In the genomic region with DNA sequence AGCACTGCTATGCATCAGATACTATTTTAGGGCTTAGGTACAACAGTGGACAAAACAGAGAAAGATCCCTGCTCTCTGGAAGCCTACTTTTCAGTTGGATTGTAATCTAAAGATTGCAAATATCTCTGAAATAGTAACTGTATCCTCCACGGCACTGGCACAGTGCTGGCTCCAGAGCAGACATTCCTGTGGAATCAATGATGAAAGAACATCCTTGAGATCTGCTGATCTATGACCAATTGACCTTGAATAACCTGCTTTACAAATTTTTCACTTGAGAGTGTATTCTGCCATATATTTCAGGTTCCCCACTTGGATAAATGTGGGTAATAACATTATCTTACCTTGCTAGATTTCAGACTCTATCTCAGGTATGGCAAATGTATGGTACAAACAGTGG, we compare ENCODE assay signal across 28 cellular contexts. TPM values are rescaled to one million over a fixed set of nuclear protein-coding genes. Genes with fewer than 3 reads are reported as not detected.
DNase-seq lines count a peak whose midpoint lies in the region; ATAC-seq and TF ChIP-seq lines count a peak whose summit lies in the region.
"Had no signal": no experiment of that assay in that cellular context is flagged by ENCODE, and none has a peak within 500 bp of the region (broad histone marks: within the 10 kb centered on the region; RNA-seq: fewer than 3 reads in every experiment).

No MANE protein-coding gene starts in this region.

- TF ChIP-seq POLR2A in spleen (IDR thresholded peaks at IDR 0.05) = no peak

- peaks cover 0 to 10% (median 0%) of the 10 kb centered on the region in 6 donors for H3K36me3 ChIP-seq in spleen
- H3K36me3 ChIP-seq: BE2C, BLaER1 had no signal

- H3K27ac Mint-ChIP-seq in activated T-helper 1 cell treated with anti-CD3 and anti-CD28 coated beads, Interleukin-12 subunit alpha, Interleukin-12 subunit beta, Interleukin-2, Interleukin-4 antibody, amounts not matched to agents 30 ng/mL and 10 ng/mL and 1 ng/mL, durations not matched to agents 14 hours and 24 hours and 36 hours = no peak overlapping the region
- no peak overlapping the region for H3K27ac Mint-ChIP-seq in activated CD4-positive, alpha-beta T cell treated with anti-CD3 and anti-CD28 coated beads, Interleukin-2, amount 10 ng/mL, durations not matched to agents 24 days and 14 days
- H3K27ac Mint-ChIP-seq: CD14-positive monocyte; CD4-positive, alpha-beta memory T cell; CD4-positive, CD25-positive, alpha-beta regulatory T cell; CD8-positive, alpha-beta memory T cell had no signal

- no peaks in the 10 kb centered on the region for H3K27me3 ChIP-seq in spleen (replicated peaks in 1 of 7)
- H3K27me3 ChIP-seq: BLaER1 had no signal

- no peaks in the 10 kb centered on the region for H3K9me3 Mint-ChIP-seq in activated T-helper 1 cell treated with anti-CD3 and anti-CD28 coated beads, Interleukin-12 subunit alpha, Interleukin-12 subunit beta, Interleukin-2, Interleukin-4 antibody, amounts not matched to agents 30 ng/mL and 10 ng/mL and 1 ng/mL, durations not matched to agents 14 hours and 24 hours and 36 hours
- no peaks in the 10 kb centered on the region for H3K9me3 Mint-ChIP-seq in activated CD4-positive, alpha-beta T cell treated with anti-CD3 and anti-CD28 coated beads, Interleukin-2, amount 10 ng/mL, durations not matched to agents 24 days and 14 days
- H3K9me3 Mint-ChIP-seq: CD14-positive monocyte had no signal

- 62 to 78% (median 71%) methylated on average over 1 of the region's 1 CpG for whole genome bisulfite sequencing in spleen, 5 donors

- ATAC-seq in HG03039 (IDR thresholded peaks at IDR 0.05; ENCODE audit: unreplicated experiment) = no peak
- no peak for ATAC-seq in GM18909 (IDR thresholded peaks at IDR 0.05; ENCODE audit: poor library complexity, unreplicated experiment)
- ATAC-seq: GM12878 had no signal

- peaks cover 6% of the 10 kb centered on the region for H3K27me3 Mint-ChIP-seq in activated T-helper 1 cell treated with anti-CD3 and anti-CD28 coated beads, Interleukin-12 subunit alpha, Interleukin-12 subunit beta, Interleukin-2, Interleukin-4 antibody, amounts not matched to agents 30 ng/mL and 10 ng/mL and 1 ng/mL, durations not matched to agents 14 hours and 24 hours and 36 hours (ENCODE audit: insufficient read depth)
- H3K27me3 Mint-ChIP-seq in activated CD4-positive, alpha-beta T cell treated with anti-CD3 and anti-CD28 coated beads, Interleukin-2, amount 10 ng/mL, durations not matched to agents 24 days and 14 days = peaks cover 9% of the 10 kb centered on the region

- no peak for TF ChIP-seq CTCF in spleen (IDR thresholded peaks at IDR 0.05 in 8 of 11, conservative IDR thresholded peaks at IDR 0.05 in 3 of 11)

- no peak overlapping the region for H3K4me3 Mint-ChIP-seq in activated T-helper 1 cell treated with anti-CD3 and anti-CD28 coated beads, Interleukin-12 subunit alpha, Interleukin-12 subunit beta, Interleukin-2, Interleukin-4 antibody, amounts not matched to agents 30 ng/mL and 10 ng/mL and 1 ng/mL, durations not matched to agents 14 hours and 24 hours and 36 hours
- H3K4me3 Mint-ChIP-seq in activated CD4-positive, alpha-beta T cell treated with anti-CD3 and anti-CD28 coated beads, Interleukin-2, amount 10 ng/mL, durations not matched to agents 24 days and 14 days = no peak overlapping the region
- H3K4me3 Mint-ChIP-seq: CD14-positive monocyte; CD4-positive, alpha-beta memory T cell; CD4-positive, CD25-positive, alpha-beta regulatory T cell; CD8-positive, alpha-beta memory T cell had no signal

- H3K4me1 Mint-ChIP-seq in activated T-helper 1 cell treated with anti-CD3 and anti-CD28 coated beads, Interleukin-12 subunit alpha, Interleukin-12 subunit beta, Interleukin-2, Interleukin-4 antibody, amounts not matched to agents 30 ng/mL and 10 ng/mL and 1 ng/mL, durations not matched to agents 14 hours and 24 hours and 36 hours (ENCODE audit: low read depth) = no peaks in the 10 kb centered on the region
- no peaks in the 10 kb centered on the region for H3K4me1 Mint-ChIP-seq in activated CD4-positive, alpha-beta T cell treated with anti-CD3 and anti-CD28 coated beads, Interleukin-2, amount 10 ng/mL, durations not matched to agents 24 days and 14 days
- H3K4me1 Mint-ChIP-seq: CD14-positive monocyte; CD4-positive, alpha-beta memory T cell; CD4-positive, CD25-positive, alpha-beta regulatory T cell; CD8-positive, alpha-beta memory T cell had no signal

- H3K9me3 ChIP-seq in spleen = no peaks in the 10 kb centered on the region
- H3K9me3 ChIP-seq: BE2C, BLaER1 had no signal

- intact Hi-C loops in spleen (cut with DNase I; ENCODE audit: low total_unique reads) = no loop called here
- intact Hi-C loops in activated T-helper 1 cell treated with anti-CD3 and anti-CD28 coated beads, Interleukin-12 subunit alpha, Interleukin-12 subunit beta, Interleukin-2, Interleukin-4 antibody, amounts not matched to agents 30 ng/mL and 10 ng/mL and 1 ng/mL, durations not matched to agents 14 hours and 24 hours and 36 hours (cut with micrococcal nuclease) = no loop called here
- intact Hi-C loops in activated CD4-positive, alpha-beta T cell treated with anti-CD3 and anti-CD28 coated beads, Interleukin-2, amount 10 ng/mL, durations not matched to agents 24 days and 14 days (cut with micrococcal nuclease) = no loop called here

- H3K4me3 ChIP-seq in spleen = peak overlapping the region in 6 of 8 donors; percentile 1 to 69 (median 42)
- H3K4me3 ChIP-seq: BLaER1, GM12878 had no signal

- H3K4me1 ChIP-seq in spleen = peaks cover 0 to 4% (median 0%) of the 10 kb centered on the region in 6 donors
- H3K4me1 ChIP-seq: BE2C had no signal

- peak; percentile 25 for DNase-seq in DMS79 treated with DMSO at 0.1 percent for 48 hours (lab: John Stamatoyannopoulos, UW)
- peak; percentile 6 for DNase-seq in amniotic epithelial cell (ENCODE audit: low read depth)
- DNase-seq in spleen = no peak
- DNase-seq in activated T-helper 1 cell treated with anti-CD3 and anti-CD28 coated beads, Interleukin-12 subunit alpha, Interleukin-12 subunit beta, Interleukin-2, Interleukin-4 antibody, amounts not matched to agents 30 ng/mL and 10 ng/mL and 1 ng/mL, durations not matched to agents 14 hours and 24 hours and 36 hours (ENCODE audit: low spot score) = no peak
- DNase-seq in activated CD4-positive, alpha-beta T cell treated with anti-CD3 and anti-CD28 coated beads, Interleukin-2, amount 10 ng/mL, durations not matched to agents 24 days and 14 days = no peak
- DNase-seq: 8988T; ACHN; BE2C; C1 segment of cervical spinal cord; CD4-positive, alpha-beta memory T cell; CD4-positive, CD25-positive, alpha-beta regulatory T cell; CD8-positive, alpha-beta memory T cell; COR-L47; DMS 273 treated with DMSO at 0.1 percent for 48 hours; DMS153; DMS53; DND-41; EL; GDM1 had no signal

- no peaks in the 10 kb centered on the region for H3K36me3 Mint-ChIP-seq in activated T-helper 1 cell treated with anti-CD3 and anti-CD28 coated beads, Interleukin-12 subunit alpha, Interleukin-12 subunit beta, Interleukin-2, Interleukin-4 antibody, amounts not matched to agents 30 ng/mL and 10 ng/mL and 1 ng/mL, durations not matched to agents 14 hours and 24 hours and 36 hours (ENCODE audit: low read depth)
- no peaks in the 10 kb centered on the region for H3K36me3 Mint-ChIP-seq in activated CD4-positive, alpha-beta T cell treated with anti-CD3 and anti-CD28 coated beads, Interleukin-2, amount 10 ng/mL, durations not matched to agents 24 days and 14 days (ENCODE audit: low read depth)
- H3K36me3 Mint-ChIP-seq: CD14-positive monocyte; CD4-positive, alpha-beta memory T cell; CD4-positive, CD25-positive, alpha-beta regulatory T cell; CD8-positive, alpha-beta memory T cell had no signal

- peak overlapping the region in 7 of 8 donors; percentile 37 to 78 (median 63) for H3K27ac ChIP-seq in spleen
- H3K27ac ChIP-seq: BLaER1 had no signal

RNA-seq across cellular contexts. Expression of a gene that starts 3.2 kb away (rescaled TPM):
- 100 to 1,000 TPM; 183 to 320 (median 243) TPM for total RNA-seq in spleen
- polyA plus RNA-seq in spleen = 10 to 100 TPM in 2 of 3 donors, 1 to 10 TPM in 1; 9.7 to 29.5 (median 25.3) TPM
- not detected in 2 replicates for total RNA-seq in activated T-helper 1 cell treated with anti-CD3 and anti-CD28 coated beads, Interleukin-12 subunit alpha, Interleukin-12 subunit beta, Interleukin-2, Interleukin-4 antibody, amounts not matched to agents 30 ng/mL and 10 ng/mL and 1 ng/mL, durations not matched to agents 14 hours and 24 hours and 36 hours
- total RNA-seq in activated CD4-positive, alpha-beta T cell treated with anti-CD3 and anti-CD28 coated beads, Interleukin-2, amount 10 ng/mL, durations not matched to agents 24 days and 14 days = not detected in 2 replicates
- total RNA-seq: A673; CD4-positive, alpha-beta memory T cell; CD4-positive, CD25-positive, alpha-beta regulatory T cell; CD8-positive, alpha-beta memory T cell; Daoy; G401; GM12878 had no signal
- polyA plus RNA-seq: AG04450; CD14-positive monocyte; CD4-positive, alpha-beta memory T cell; CD4-positive, CD25-positive, alpha-beta regulatory T cell; CD8-positive, alpha-beta memory T cell had no signal

Comparison
In these comparisons a context has a peak if more than half of its experiments do, and no peak if none do; other contexts are left out.
1. DNase-seq: peak in DMS79 treated with DMSO at 0.1 percent for 48 hours (single experiment) and amniotic epithelial cell (single experiment); none in spleen (single experiment), activated T-helper 1 cell treated with anti-CD3 and anti-CD28 coated beads, Interleukin-12 subunit alpha, Interleukin-12 subunit beta, Interleukin-2, Interleukin-4 antibody, amounts not matched to agents 30 ng/mL and 10 ng/mL and 1 ng/mL, durations not matched to agents 14 hours and 24 hours and 36 hours (single experiment) and activated CD4-positive, alpha-beta T cell treated with anti-CD3 and anti-CD28 coated beads, Interleukin-2, amount 10 ng/mL, durations not matched to agents 24 days and 14 days (single experiment).
2. RNA of a gene that starts 3.2 kb away (total RNA-seq): 183 to 320 TPM in spleen; not detected in activated T-helper 1 cell treated with anti-CD3 and anti-CD28 coated beads, Interleukin-12 subunit alpha, Interleukin-12 subunit beta, Interleukin-2, Interleukin-4 antibody, amounts not matched to agents 30 ng/mL and 10 ng/mL and 1 ng/mL, durations not matched to agents 14 hours and 24 hours and 36 hours and not detected in activated CD4-positive, alpha-beta T cell treated with anti-CD3 and anti-CD28 coated beads, Interleukin-2, amount 10 ng/mL, durations not matched to agents 24 days and 14 days; every median in the first group is over 100 times any median in the second.